1 cellular context compared by ENCODE assay signal in the genomic region with DNA sequence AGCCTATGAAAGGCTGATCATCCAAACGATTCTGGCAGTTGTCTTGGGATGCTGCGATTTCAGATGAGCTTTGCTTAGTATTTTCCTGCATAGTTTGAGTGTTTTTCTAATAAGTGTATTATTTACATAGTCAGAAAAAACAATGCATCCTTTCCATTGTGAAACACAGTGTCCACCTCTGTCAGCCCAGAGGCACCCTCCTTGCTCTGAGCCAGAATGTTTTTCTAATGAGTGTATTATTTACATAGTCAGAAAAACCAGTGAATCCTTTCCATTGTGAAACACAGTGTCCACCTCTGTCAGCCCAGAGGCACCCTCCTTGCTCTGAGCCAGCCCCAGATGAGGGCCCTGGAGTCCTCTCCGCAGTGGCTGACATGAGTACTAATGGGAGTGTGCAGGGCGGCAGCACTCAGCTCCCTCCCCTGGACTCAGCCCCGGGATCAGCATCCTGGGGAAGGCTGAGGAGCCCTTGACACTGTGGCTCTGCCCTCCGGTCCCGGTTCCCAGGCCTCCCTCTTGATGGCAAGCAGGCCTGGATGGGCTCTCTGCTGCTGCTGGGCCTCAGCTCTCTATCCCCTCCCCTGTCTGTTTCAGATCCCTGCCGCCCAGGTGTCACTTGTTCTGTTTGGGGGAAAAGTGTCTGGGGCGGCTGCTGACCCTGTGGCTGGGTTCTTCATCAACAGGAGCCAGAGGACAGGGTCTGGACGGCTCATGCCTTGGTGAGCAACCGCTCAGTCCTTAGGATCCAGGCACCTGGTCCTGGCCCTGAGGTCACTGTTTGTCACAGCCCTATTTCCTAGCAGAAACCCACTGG.
TF ChIP-seq lines count a peak whose summit lies in the region.

No MANE protein-coding gene starts in this region.

TF ChIP-seq in K562, 482 proteins besides CTCF, POLR2A, EP300 and RAD21 (continued from another document):
- TF ChIP-seq, protein P1, sequence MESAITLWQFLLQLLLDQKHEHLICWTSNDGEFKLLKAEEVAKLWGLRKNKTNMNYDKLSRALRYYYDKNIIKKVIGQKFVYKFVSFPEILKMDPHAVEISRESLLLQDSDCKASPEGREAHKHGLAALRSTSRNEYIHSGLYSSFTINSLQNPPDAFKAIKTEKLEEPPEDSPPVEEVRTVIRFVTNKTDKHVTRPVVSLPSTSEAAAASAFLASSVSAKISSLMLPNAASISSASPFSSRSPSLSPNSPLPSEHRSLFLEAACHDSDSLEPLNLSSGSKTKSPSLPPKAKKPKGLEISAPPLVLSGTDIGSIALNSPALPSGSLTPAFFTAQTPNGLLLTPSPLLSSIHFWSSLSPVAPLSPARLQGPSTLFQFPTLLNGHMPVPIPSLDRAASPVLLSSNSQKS (CRISPR knock-in tag; IDR thresholded peaks at IDR 0.05): no peak
- TF ChIP-seq IFI16 (CRISPR knock-in tag; IDR thresholded peaks at IDR 0.05): no peak
- TF ChIP-seq ZNF121 (CRISPR knock-in tag; conservative IDR thresholded peaks at IDR 0.05): no peak
- TF ChIP-seq ETV1 (tag; conservative IDR thresholded peaks at IDR 0.05; ENCODE audit: low read depth): no peak
- TF ChIP-seq ZNF3 (CRISPR knock-in tag; IDR thresholded peaks at IDR 0.05): no peak
- TF ChIP-seq TRIM28 (IDR thresholded peaks at IDR 0.05): no peak
- TF ChIP-seq, protein P2, sequence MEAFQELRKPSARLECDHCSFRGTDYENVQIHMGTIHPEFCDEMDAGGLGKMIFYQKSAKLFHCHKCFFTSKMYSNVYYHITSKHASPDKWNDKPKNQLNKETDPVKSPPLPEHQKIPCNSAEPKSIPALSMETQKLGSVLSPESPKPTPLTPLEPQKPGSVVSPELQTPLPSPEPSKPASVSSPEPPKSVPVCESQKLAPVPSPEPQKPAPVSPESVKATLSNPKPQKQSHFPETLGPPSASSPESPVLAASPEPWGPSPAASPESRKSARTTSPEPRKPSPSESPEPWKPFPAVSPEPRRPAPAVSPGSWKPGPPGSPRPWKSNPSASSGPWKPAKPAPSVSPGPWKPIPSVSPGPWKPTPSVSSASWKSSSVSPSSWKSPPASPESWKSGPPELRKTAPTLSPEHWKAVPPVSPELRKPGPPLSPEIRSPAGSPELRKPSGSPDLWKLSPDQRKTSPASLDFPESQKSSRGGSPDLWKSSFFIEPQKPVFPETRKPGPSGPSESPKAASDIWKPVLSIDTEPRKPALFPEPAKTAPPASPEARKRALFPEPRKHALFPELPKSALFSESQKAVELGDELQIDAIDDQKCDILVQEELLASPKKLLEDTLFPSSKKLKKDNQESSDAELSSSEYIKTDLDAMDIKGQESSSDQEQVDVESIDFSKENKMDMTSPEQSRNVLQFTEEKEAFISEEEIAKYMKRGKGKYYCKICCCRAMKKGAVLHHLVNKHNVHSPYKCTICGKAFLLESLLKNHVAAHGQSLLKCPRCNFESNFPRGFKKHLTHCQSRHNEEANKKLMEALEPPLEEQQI (IDR thresholded peaks at IDR 0.05): no peak
- no peak for TF ChIP-seq NRF1 (conservative IDR thresholded peaks at IDR 0.05 in 1 of 2, IDR thresholded peaks at IDR 0.05 in 1 of 2)
- TF ChIP-seq ZNF507 (tag; conservative IDR thresholded peaks at IDR 0.05): no peak
- TF ChIP-seq MCM3 (IDR thresholded peaks at IDR 0.05): no peak
- no peak for TF ChIP-seq MCM2 (IDR thresholded peaks at IDR 0.05; ENCODE audit: low read depth)
- TF ChIP-seq NFE2 (IDR thresholded peaks at IDR 0.05; ENCODE audit: low read depth): no peak
- TF ChIP-seq, protein P3, sequence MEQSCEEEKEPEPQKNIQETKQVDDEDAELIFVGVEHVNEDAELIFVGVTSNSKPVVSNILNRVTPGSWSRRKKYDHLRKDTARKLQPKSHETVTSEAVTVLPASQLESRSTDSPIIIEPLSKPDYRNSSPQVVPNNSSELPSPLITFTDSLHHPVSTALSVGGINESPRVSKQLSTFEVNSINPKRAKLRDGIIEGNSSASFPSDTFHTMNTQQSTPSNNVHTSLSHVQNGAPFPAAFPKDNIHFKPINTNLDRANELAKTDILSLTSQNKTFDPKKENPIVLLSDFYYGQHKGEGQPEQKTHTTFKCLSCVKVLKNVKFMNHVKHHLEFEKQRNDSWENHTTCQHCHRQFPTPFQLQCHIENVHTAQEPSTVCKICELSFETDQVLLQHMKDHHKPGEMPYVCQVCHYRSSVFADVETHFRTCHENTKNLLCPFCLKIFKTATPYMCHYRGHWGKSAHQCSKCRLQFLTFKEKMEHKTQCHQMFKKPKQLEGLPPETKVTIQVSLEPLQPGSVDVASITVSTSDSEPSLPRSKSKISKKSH (CRISPR knock-in tag; IDR thresholded peaks at IDR 0.05): no peak
- TF ChIP-seq, protein P4, sequence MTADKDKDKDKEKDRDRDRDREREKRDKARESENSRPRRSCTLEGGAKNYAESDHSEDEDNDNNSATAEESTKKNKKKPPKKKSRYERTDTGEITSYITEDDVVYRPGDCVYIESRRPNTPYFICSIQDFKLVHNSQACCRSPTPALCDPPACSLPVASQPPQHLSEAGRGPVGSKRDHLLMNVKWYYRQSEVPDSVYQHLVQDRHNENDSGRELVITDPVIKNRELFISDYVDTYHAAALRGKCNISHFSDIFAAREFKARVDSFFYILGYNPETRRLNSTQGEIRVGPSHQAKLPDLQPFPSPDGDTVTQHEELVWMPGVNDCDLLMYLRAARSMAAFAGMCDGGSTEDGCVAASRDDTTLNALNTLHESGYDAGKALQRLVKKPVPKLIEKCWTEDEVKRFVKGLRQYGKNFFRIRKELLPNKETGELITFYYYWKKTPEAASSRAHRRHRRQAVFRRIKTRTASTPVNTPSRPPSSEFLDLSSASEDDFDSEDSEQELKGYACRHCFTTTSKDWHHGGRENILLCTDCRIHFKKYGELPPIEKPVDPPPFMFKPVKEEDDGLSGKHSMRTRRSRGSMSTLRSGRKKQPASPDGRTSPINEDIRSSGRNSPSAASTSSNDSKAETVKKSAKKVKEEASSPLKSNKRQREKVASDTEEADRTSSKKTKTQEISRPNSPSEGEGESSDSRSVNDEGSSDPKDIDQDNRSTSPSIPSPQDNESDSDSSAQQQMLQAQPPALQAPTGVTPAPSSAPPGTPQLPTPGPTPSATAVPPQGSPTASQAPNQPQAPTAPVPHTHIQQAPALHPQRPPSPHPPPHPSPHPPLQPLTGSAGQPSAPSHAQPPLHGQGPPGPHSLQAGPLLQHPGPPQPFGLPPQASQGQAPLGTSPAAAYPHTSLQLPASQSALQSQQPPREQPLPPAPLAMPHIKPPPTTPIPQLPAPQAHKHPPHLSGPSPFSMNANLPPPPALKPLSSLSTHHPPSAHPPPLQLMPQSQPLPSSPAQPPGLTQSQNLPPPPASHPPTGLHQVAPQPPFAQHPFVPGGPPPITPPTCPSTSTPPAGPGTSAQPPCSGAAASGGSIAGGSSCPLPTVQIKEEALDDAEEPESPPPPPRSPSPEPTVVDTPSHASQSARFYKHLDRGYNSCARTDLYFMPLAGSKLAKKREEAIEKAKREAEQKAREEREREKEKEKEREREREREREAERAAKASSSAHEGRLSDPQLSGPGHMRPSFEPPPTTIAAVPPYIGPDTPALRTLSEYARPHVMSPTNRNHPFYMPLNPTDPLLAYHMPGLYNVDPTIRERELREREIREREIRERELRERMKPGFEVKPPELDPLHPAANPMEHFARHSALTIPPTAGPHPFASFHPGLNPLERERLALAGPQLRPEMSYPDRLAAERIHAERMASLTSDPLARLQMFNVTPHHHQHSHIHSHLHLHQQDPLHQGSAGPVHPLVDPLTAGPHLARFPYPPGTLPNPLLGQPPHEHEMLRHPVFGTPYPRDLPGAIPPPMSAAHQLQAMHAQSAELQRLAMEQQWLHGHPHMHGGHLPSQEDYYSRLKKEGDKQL (CRISPR knock-in tag; IDR thresholded peaks at IDR 0.05; ENCODE audit: borderline replicate concordance): no peak
- no peak for TF ChIP-seq U2AF2 (optimal IDR thresholded peaks at IDR 0.05; ENCODE audit: low read depth, low read length)
- no peak for TF ChIP-seq BHLHE40 (IDR thresholded peaks at IDR 0.05; ENCODE audit: low read length)
- TF ChIP-seq, protein P5, sequence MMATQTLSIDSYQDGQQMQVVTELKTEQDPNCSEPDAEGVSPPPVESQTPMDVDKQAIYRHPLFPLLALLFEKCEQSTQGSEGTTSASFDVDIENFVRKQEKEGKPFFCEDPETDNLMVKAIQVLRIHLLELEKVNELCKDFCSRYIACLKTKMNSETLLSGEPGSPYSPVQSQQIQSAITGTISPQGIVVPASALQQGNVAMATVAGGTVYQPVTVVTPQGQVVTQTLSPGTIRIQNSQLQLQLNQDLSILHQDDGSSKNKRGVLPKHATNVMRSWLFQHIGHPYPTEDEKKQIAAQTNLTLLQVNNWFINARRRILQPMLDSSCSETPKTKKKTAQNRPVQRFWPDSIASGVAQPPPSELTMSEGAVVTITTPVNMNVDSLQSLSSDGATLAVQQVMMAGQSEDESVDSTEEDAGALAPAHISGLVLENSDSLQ (IDR thresholded peaks at IDR 0.05): no peak
